18 cellular contexts compared by ENCODE assay signal in the genomic region with DNA sequence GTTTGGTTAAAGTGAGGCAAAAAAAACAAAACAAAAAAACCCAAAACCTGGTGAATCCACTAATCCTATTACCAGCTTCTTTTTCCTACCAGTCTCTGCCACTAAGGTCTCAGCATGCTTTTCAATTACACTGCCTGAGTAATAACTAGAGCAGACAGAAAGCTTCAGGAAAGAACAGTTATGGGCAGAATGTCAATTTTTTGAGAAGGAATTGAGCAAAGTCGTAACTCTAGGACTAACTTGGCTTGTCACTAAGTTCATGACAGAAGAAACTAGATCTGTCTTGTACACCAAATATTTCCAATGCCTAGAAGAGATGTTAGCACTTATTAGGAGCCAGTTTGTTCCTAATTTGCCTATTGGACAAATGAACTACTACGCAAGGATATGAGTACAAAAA.
"Had no signal": no experiment of that assay in that cellular context is flagged by ENCODE, and none has a peak within 500 bp of the region (broad histone marks: within the 10 kb centered on the region; RNA-seq: fewer than 3 reads in every experiment).

No MANE protein-coding gene starts in this region.

- ATAC-seq: activated T-cell treated with anti-CD3 and anti-CD28 coated beads, Interleukin-2, amount 50 U/mL, for 72 hours; left lobe of liver; mucosa of descending colon; right lobe of liver; stimulated activated naive B cell treated with anti-CD40 and anti-IgM and Interleukin-4, amounts not matched to agents 10 μg/mL and 1 μg/mL and 100 μg/mL, for 72 hours had no signal

- DNase-seq: activated CD4-positive, alpha-beta T cell treated with anti-CD3 and anti-CD28 coated beads for 1 hour; activated CD8-positive, alpha-beta memory T cell treated with anti-CD3 and anti-CD28 coated beads for 24 hours; activated CD8-positive, alpha-beta memory T cell treated with anti-CD3 and anti-CD28 coated beads, Interleukin-2, amount 50 U/mL, for 48 hours; activated effector memory CD4-positive, alpha-beta T cell treated with anti-CD3 and anti-CD28 coated beads, Interleukin-2, amount 50 U/mL, for 16 hours; activated naive CD4-positive, alpha-beta T cell treated with anti-CD3 and anti-CD28 coated beads, Interleukin-2, amount 50 U/mL, for 16 hours; activated T-cell treated with anti-CD3 and anti-CD28 coated beads, Interleukin-2, amount 50 U/mL, for 72 hours; head of caudate nucleus; mucosa of descending colon; naive B cell; right lobe of liver; stimulated activated naive B cell treated with anti-CD40 and anti-IgM and Interleukin-4, amounts not matched to agents 10 μg/mL and 1 μg/mL and 100 μg/mL, for 72 hours; T-helper 2 cell; thyroid gland; WERI-Rb-1 had no signal

- H3K4me3 Mint-ChIP-seq: activated T-cell treated with anti-CD3 and anti-CD28 coated beads, Interleukin-2, amount 50 U/mL, for 72 hours; naive B cell; neural crest cell; stimulated activated naive B cell treated with anti-CD40 and anti-IgM and Interleukin-4, amounts not matched to agents 10 μg/mL and 1 μg/mL and 100 μg/mL, for 72 hours had no signal

- H3K4me3 ChIP-seq: mucosa of descending colon, prostate gland, right lobe of liver, thyroid gland had no signal

- H3K36me3 ChIP-seq: prostate gland, right lobe of liver, thyroid gland, WERI-Rb-1 had no signal

- H3K4me1 Mint-ChIP-seq: neural crest cell; stimulated activated naive B cell treated with anti-CD40 and anti-IgM and Interleukin-4, amounts not matched to agents 10 μg/mL and 1 μg/mL and 100 μg/mL, for 72 hours had no signal

- H3K27me3 Mint-ChIP-seq: naive B cell; stimulated activated naive B cell treated with anti-CD40 and anti-IgM and Interleukin-4, amounts not matched to agents 10 μg/mL and 1 μg/mL and 100 μg/mL, for 72 hours had no signal

- H3K27ac ChIP-seq: epithelial cell of prostate, prostate gland, right lobe of liver, thyroid gland, WERI-Rb-1 had no signal

- H3K27me3 ChIP-seq: right lobe of liver, thyroid gland had no signal

- H3K9me3 Mint-ChIP-seq: naive B cell; neural crest cell; stimulated activated naive B cell treated with anti-CD40 and anti-IgM and Interleukin-4, amounts not matched to agents 10 μg/mL and 1 μg/mL and 100 μg/mL, for 72 hours had no signal

- H3K36me3 Mint-ChIP-seq: naive B cell; stimulated activated naive B cell treated with anti-CD40 and anti-IgM and Interleukin-4, amounts not matched to agents 10 μg/mL and 1 μg/mL and 100 μg/mL, for 72 hours had no signal

- H3K27ac Mint-ChIP-seq: activated T-cell treated with anti-CD3 and anti-CD28 coated beads, Interleukin-2, amount 50 U/mL, for 72 hours; stimulated activated naive B cell treated with anti-CD40 and anti-IgM and Interleukin-4, amounts not matched to agents 10 μg/mL and 1 μg/mL and 100 μg/mL, for 72 hours had no signal

- H3K9me3 ChIP-seq: mucosa of descending colon, prostate gland, right lobe of liver, thyroid gland had no signal

- H3K4me1 ChIP-seq: prostate gland, right lobe of liver, thyroid gland had no signal
